ENCODE assay signal across 1 cellular context in the genomic region with DNA sequence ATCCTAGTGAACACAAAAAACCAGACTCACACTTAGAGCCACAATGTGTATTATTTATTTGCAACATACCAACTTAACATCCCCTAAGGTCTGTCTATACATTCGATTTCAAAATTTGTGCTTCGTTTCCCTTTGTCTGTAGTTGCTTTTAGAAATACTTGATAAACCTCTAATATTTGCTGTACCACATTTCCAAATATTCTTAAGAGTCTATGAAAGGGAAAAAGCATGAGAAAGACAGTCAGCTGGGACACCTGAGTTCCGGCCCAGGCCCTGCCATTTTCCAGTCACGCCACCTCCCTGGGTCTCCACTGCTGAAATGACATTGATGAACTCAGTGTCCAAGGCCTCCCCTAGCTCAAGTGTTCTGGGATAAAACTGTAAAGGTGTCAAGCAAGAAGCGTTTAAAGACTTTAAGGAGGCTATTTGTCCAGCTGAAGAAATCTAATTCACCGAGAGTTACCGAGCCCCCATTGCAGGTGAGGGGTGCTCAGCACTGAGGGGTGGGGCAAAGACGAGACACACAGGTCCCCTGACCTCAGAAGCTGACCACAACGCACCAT.
TF ChIP-seq lines count a peak whose summit lies in the region.

No MANE protein-coding gene starts in this region.

TF ChIP-seq in GM23338, 12 proteins besides CTCF, POLR2A, EP300 and RAD21:
- TF ChIP-seq, protein P1, sequence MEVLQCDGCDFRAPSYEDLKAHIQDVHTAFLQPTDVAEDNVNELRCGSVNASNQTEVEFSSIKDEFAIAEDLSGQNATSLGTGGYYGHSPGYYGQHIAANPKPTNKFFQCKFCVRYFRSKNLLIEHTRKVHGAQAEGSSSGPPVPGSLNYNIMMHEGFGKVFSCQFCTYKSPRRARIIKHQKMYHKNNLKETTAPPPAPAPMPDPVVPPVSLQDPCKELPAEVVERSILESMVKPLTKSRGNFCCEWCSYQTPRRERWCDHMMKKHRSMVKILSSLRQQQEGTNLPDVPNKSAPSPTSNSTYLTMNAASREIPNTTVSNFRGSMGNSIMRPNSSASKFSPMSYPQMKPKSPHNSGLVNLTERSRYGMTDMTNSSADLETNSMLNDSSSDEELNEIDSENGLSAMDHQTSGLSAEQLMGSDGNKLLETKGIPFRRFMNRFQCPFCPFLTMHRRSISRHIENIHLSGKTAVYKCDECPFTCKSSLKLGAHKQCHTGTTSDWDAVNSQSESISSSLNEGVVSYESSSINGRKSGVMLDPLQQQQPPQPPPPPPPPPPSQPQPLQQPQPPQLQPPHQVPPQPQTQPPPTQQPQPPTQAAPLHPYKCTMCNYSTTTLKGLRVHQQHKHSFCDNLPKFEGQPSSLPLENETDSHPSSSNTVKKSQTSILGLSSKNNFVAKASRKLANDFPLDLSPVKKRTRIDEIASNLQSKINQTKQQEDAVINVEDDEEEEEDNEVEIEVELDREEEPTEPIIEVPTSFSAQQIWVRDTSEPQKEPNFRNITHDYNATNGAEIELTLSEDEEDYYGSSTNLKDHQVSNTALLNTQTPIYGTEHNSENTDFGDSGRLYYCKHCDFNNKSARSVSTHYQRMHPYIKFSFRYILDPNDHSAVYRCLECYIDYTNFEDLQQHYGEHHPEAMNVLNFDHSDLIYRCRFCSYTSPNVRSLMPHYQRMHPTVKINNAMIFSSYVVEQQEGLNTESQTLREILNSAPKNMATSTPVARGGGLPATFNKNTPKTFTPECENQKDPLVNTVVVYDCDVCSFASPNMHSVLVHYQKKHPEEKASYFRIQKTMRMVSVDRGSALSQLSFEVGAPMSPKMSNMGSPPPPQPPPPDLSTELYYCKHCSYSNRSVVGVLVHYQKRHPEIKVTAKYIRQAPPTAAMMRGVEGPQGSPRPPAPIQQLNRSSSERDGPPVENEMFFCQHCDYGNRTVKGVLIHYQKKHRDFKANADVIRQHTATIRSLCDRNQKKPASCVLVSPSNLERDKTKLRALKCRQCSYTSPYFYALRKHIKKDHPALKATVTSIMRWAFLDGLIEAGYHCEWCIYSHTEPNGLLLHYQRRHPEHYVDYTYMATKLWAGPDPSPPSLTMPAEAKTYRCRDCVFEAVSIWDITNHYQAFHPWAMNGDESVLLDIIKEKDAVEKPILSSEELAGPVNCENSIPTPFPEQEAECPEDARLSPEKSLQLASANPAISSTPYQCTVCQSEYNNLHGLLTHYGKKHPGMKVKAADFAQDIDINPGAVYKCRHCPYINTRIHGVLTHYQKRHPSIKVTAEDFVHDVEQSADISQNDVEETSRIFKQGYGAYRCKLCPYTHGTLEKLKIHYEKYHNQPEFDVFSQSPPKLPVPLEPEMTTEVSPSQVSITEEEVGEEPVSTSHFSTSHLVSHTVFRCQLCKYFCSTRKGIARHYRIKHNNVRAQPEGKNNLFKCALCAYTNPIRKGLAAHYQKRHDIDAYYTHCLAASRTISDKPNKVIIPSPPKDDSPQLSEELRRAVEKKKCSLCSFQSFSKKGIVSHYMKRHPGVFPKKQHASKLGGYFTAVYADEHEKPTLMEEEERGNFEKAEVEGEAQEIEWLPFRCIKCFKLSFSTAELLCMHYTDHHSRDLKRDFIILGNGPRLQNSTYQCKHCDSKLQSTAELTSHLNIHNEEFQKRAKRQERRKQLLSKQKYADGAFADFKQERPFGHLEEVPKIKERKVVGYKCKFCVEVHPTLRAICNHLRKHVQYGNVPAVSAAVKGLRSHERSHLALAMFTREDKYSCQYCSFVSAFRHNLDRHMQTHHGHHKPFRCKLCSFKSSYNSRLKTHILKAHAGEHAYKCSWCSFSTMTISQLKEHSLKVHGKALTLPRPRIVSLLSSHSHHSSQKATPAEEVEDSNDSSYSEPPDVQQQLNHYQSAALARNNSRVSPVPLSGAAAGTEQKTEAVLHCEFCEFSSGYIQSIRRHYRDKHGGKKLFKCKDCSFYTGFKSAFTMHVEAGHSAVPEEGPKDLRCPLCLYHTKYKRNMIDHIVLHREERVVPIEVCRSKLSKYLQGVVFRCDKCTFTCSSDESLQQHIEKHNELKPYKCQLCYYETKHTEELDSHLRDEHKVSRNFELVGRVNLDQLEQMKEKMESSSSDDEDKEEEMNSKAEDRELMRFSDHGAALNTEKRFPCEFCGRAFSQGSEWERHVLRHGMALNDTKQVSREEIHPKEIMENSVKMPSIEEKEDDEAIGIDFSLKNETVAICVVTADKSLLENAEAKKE (CRISPR knock-in tag; IDR thresholded peaks at IDR 0.05), result no peak
- TF ChIP-seq JUNB (IDR thresholded peaks at IDR 0.05; ENCODE audit: unreplicated experiment), result no peak
TF ChIP-seq in GM23338: peak in this region for 0.
